1 cellular context compared by ENCODE assay signal in the genomic region with DNA sequence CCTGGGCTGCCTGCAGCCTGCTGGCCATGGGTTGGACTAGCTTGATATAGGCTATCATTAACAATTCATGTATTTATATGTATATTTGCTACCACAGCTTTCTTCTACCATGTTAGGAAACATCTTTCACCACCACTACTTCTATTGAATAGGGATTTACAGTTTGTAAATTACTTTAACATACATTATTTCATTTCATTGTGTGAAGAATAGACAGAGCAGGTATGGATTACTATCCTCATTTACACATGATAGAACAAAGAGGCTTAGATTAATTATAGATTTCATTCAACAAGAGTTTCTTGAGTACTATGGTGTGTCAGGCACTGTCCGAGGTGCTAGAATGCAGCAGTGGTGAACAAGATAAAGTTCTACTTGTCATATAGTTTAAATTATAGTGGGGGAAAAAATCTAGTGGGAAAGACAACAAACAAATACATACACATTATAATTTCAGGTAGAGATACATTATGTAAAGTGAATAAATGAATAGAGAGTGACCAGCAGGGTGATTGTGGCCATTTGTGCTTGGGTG.
TF ChIP-seq lines count a peak whose summit lies in the region.

No MANE protein-coding gene starts in this region.

TF ChIP-seq in HCT116, 20 proteins besides CTCF, POLR2A, EP300 and RAD21 (continued from another document):
- TF ChIP-seq, protein P1, sequence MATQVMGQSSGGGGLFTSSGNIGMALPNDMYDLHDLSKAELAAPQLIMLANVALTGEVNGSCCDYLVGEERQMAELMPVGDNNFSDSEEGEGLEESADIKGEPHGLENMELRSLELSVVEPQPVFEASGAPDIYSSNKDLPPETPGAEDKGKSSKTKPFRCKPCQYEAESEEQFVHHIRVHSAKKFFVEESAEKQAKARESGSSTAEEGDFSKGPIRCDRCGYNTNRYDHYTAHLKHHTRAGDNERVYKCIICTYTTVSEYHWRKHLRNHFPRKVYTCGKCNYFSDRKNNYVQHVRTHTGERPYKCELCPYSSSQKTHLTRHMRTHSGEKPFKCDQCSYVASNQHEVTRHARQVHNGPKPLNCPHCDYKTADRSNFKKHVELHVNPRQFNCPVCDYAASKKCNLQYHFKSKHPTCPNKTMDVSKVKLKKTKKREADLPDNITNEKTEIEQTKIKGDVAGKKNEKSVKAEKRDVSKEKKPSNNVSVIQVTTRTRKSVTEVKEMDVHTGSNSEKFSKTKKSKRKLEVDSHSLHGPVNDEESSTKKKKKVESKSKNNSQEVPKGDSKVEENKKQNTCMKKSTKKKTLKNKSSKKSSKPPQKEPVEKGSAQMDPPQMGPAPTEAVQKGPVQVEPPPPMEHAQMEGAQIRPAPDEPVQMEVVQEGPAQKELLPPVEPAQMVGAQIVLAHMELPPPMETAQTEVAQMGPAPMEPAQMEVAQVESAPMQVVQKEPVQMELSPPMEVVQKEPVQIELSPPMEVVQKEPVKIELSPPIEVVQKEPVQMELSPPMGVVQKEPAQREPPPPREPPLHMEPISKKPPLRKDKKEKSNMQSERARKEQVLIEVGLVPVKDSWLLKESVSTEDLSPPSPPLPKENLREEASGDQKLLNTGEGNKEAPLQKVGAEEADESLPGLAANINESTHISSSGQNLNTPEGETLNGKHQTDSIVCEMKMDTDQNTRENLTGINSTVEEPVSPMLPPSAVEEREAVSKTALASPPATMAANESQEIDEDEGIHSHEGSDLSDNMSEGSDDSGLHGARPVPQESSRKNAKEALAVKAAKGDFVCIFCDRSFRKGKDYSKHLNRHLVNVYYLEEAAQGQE (IDR thresholded peaks at IDR 0.05; ENCODE audit: low read depth): peak; percentile 66
TF ChIP-seq in HCT116: peak in this region for 1.
